8 cellular contexts compared by ENCODE assay signal in genomic region chr9:86099695-86100364, GRCh38. TPM values are rescaled to one million over a fixed set of nuclear protein-coding genes. Genes with fewer than 3 reads are reported as not detected.
DNase-seq lines count a peak whose midpoint lies in the region; ATAC-seq, FAIRE-seq and TF ChIP-seq lines count a peak whose summit lies in the region.

No MANE protein-coding gene starts in this region.

- no peaks in the 10 kb centered on the region for H3K9me3 ChIP-seq in iPS-15b (ENCODE audit: control insufficient read depth, insufficient read depth, low read length)
- no peaks in the 10 kb centered on the region for H3K9me3 ChIP-seq in gastrocnemius medialis

- peaks cover 11% of the 10 kb centered on the region for H3K4me1 ChIP-seq in iPS-15b (ENCODE audit: control insufficient read depth, insufficient read depth, low read length)
- peaks cover 3 to 7% of the 10 kb centered on the region in 2 donors for H3K4me1 ChIP-seq in gastrocnemius medialis

- in situ Hi-C loops in astrocyte of the cerebellum (cut with HindIII; ENCODE audit: low sequenced_read_pairs): no loop called here
- in situ Hi-C loops in gastrocnemius medialis (cut with MboI; ENCODE audit: low sequenced_read_pairs in 4 of 4): no loop called here

- H3K9ac ChIP-seq in iPS-15b (ENCODE audit: low read depth, low read length): peak overlapping the region; percentile 65

- no peak for TF ChIP-seq CTCF in astrocyte of the cerebellum (IDR thresholded peaks at IDR 0.05; ENCODE audit: low read depth, low read length, missing control alignments)
- TF ChIP-seq CTCF in gastrocnemius medialis (IDR thresholded peaks at IDR 0.05 in 4 of 5, conservative IDR thresholded peaks at IDR 0.05 in 1 of 5): no peak

- no peak for FAIRE-seq in HTR-8/SVneo (lab: Jason Lieb, UNC)

- H3K27ac ChIP-seq in gastrocnemius medialis: peak overlapping the region; percentile 30 to 59 (median 42)

- H3K36me3 ChIP-seq in iPS-15b (ENCODE audit: control insufficient read depth, insufficient read depth, low read length) (no peaks in the 10 kb centered on the region), gastrocnemius medialis (no peaks in the 10 kb centered on the region)

- H3K4me3 ChIP-seq in astrocyte of the cerebellum (ENCODE audit: low read depth, low read length) (peak overlapping the region; percentile 80), iPS-15b (ENCODE audit: low read depth, low read length) (peak overlapping the region; percentile 43), gastrocnemius medialis (peak overlapping the region; percentile 52 to 57 (median 56))

- no peak for TF ChIP-seq POLR2A in gastrocnemius medialis (IDR thresholded peaks at IDR 0.05)

- intact Hi-C loops in gastrocnemius medialis (cut with DNase I; ENCODE audit: low total_unique reads): no loop called here

- H3K27me3 ChIP-seq in iPS-15b (ENCODE audit: control insufficient read depth, insufficient read depth, low read length) (peaks cover 32% of the 10 kb centered on the region), gastrocnemius medialis (peaks cover 0 to 3% (median 0%) of the 10 kb centered on the region in 3 donors)

- ATAC-seq in GM19025 (IDR thresholded peaks at IDR 0.05; ENCODE audit: low read depth, unreplicated experiment): peak; percentile 6
- ATAC-seq in gastrocnemius medialis: peak; percentile 42 to 50

- DNase-seq in 8988T: peak; percentile 59
- DNase-seq in NCI-H748 treated with DMSO at 0.1 percent for 48 hours (lab: John Stamatoyannopoulos, UW): peak; percentile 65
- no peak for DNase-seq in astrocyte of the cerebellum (ENCODE audit: low read depth)
- DNase-seq in gastrocnemius medialis: no peak
- DNase-seq in HTR-8/SVneo (ENCODE audit: insufficient read length, low spot score): no peak
- DNase-seq in NCI-H2171 (lab: John Stamatoyannopoulos, UW): no peak

RNA-seq across cellular contexts. Expression of gene GOLM1, which starts 0.5 kb away (rescaled TPM):
- total RNA-seq in gastrocnemius medialis: 1 to 10 TPM; 1.8 to 2.6 (median 2.3) TPM

Comparison
In these comparisons a context has a peak if more than half of its experiments do, and no peak if none do; other contexts are left out.
1. DNase-seq: peak in 8988T (single experiment) and NCI-H748 treated with DMSO at 0.1 percent for 48 hours (single experiment); none in astrocyte of the cerebellum (single experiment), gastrocnemius medialis (0 of 2), HTR-8/SVneo (single experiment) and NCI-H2171 (single experiment).
2. Peak in every context shown above with its lines, with median percentiles within 50 percentile points of each other: H3K4me3 ChIP-seq.